In the genomic region with DNA sequence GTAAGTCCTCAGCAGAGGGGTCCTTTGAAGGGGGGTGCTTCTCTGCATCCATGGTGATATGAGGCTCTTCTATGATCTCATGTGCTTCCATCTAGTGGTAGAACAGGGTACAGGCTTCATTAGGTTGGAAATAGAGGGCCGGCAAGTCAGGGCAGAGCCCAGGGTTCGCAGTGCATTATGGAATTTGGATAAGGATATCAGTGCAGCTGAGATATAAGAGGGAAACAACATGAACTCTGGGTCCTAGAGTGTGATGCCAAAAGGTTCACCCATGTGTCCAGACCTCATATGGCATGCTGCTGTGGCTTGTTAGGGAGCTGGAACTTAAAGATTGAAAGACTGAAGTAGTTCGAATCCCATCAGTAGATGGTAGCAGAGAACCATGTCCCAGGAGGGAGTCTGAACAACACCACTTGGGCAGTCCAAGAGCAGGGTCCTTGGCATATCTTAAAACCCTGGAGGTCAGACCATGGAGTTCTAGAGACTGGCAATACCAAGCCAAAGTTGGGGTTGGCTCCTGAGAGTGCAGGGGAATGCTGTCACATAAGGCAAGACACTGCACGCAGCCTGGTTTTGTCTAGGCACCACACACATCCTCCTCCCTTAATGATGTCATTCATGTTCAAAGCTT, we compare ENCODE assay signal across 8 cellular contexts. TPM values are rescaled to one million over a fixed set of nuclear protein-coding genes. Genes with fewer than 3 reads are reported as not detected.
DNase-seq lines count a peak whose midpoint lies in the region; ATAC-seq and TF ChIP-seq lines count a peak whose summit lies in the region.

No MANE protein-coding gene starts in this region.

- 29% methylated on average over 3 of the region's 4 CpGs for whole genome bisulfite sequencing in right lobe of liver (ENCODE audit: insufficient coverage, low coverage, low lambda C conversion rate, missing lambda C conversion rate)

- H3K27ac ChIP-seq in right lobe of liver = no peak overlapping the region
- H3K27ac ChIP-seq in uterus = no peak overlapping the region

- no peaks in the 10 kb centered on the region for H3K36me3 ChIP-seq in right lobe of liver
- H3K36me3 ChIP-seq in uterus = no peaks in the 10 kb centered on the region

- DNase-seq in DMS79 treated with DMSO at 0.1 percent for 48 hours (lab: John Stamatoyannopoulos, UW) (peak; percentile 36), M059J (ENCODE audit: low read depth) (peak; percentile 70), SK-MEL-5 (ENCODE audit: low read depth, low spot score) (peak; percentile 70), choroid plexus epithelial cell (ENCODE audit: low read depth) (peak; percentile 83), right lobe of liver (no peak), uterus (no peak)
- DNase-seq in NK-92 treated with Interleukin-12 subunit alpha and Interleukin-12 subunit beta, amount 100 ng/mL, for 24 hours (lab: John Stamatoyannopoulos, UW) = no peak

- H3K27me3 ChIP-seq in right lobe of liver = no peaks in the 10 kb centered on the region
- no peaks in the 10 kb centered on the region for H3K27me3 ChIP-seq in uterus

- in situ Hi-C loops in SK-MEL-5 (cut with HindIII; ENCODE audit: low pct_unique_long_range_greater_than_20kb, low sequenced_read_pairs) = no loop called here

- H3K4me3 ChIP-seq in choroid plexus epithelial cell (ENCODE audit: low read depth, low read length) = no peak overlapping the region
- H3K4me3 ChIP-seq in right lobe of liver = no peak overlapping the region
- H3K4me3 ChIP-seq in uterus = no peak overlapping the region

- TF ChIP-seq CTCF in choroid plexus epithelial cell (conservative IDR thresholded peaks at IDR 0.05; ENCODE audit: low read depth, low read length) (peak; percentile 78), right lobe of liver (IDR thresholded peaks at IDR 0.05) (peak; percentile 76 to 84 (median 79)), uterus (IDR thresholded peaks at IDR 0.05) (peak; percentile 63 to 75 (median 67))

- H3K9me3 ChIP-seq in right lobe of liver (no peaks in the 10 kb centered on the region), uterus (no peaks in the 10 kb centered on the region)

- peaks cover 0 to 19% (median 0%) of the 10 kb centered on the region in 4 donors for H3K4me1 ChIP-seq in right lobe of liver
- no peaks in the 10 kb centered on the region for H3K4me1 ChIP-seq in uterus

- intact Hi-C loops in right lobe of liver (cut with DNase I) = loop anchor here in 1 of 2 donors (10.0 kb wide), 1 partner anchor 59 kb away; no protein-coding TSS in a partner anchor
- intact Hi-C loops in uterus (cut with DNase I; ENCODE audit: low total_unique reads) = no loop called here

- TF ChIP-seq POLR2A in right lobe of liver (IDR thresholded peaks at IDR 0.05) (no peak), uterus (IDR thresholded peaks at IDR 0.05) (no peak)

- peak; percentile 46 for ATAC-seq in GM19463 (IDR thresholded peaks at IDR 0.05; ENCODE audit: unreplicated experiment)
- peak; percentile 65 to 74 (median 71) for ATAC-seq in right lobe of liver

RNA-seq across cellular contexts. Expression of gene FAM221B, which starts 2.3 kb away (rescaled TPM):
- not detected in 2 replicates for total RNA-seq in M059J (2014; rRNA removed; shearing (Covaris generic))
- total RNA-seq in SK-MEL-5 (2014; rRNA removed; shearing (Covaris generic)) = not detected in 2 replicates
- not detected in 2 replicates for polyA plus RNA-seq in SK-MEL-5 (2015; cell fraction: cytosol; rRNA removed)
- polyA plus RNA-seq in SK-MEL-5 (2015; cell fraction: nucleus; rRNA removed) = not detected in 2 replicates
- not detected for total RNA-seq in right lobe of liver
- total RNA-seq in uterus = not detected

RNA-seq across cellular contexts. Expression of gene TMEM8B, which starts 2.8 kb away (rescaled TPM):
- 1.9 and 4.2 TPM in 2 replicates for total RNA-seq in M059J (2014; rRNA removed; shearing (Covaris generic))
- 0.55 and 1.0 TPM in 2 replicates for total RNA-seq in SK-MEL-5 (2014; rRNA removed; shearing (Covaris generic))
- polyA plus RNA-seq in SK-MEL-5 (2015; cell fraction: cytosol; rRNA removed) = 2.5 and 4.2 TPM in 2 replicates
- 6.2 and 6.5 TPM in 2 replicates for polyA plus RNA-seq in SK-MEL-5 (2015; cell fraction: nucleus; rRNA removed)
- total RNA-seq in right lobe of liver = 1 to 10 TPM; 1.7 to 4.7 (median 3.5) TPM
- total RNA-seq in uterus = 10 to 100 TPM in 3 of 4 donors, 1 to 10 TPM in 1; 6.7 to 43.3 (median 14.6) TPM

RNA-seq across cellular contexts. Expression of gene HINT2, which starts 11.3 kb away (rescaled TPM):
- 53.5 and 92.9 TPM in 2 replicates for total RNA-seq in M059J (2014; rRNA removed; shearing (Covaris generic))
- total RNA-seq in SK-MEL-5 (2014; rRNA removed; shearing (Covaris generic)) = 19.7 and 26.2 TPM in 2 replicates
- 16.9 and 33.3 TPM in 2 replicates for polyA plus RNA-seq in SK-MEL-5 (2015; cell fraction: cytosol; rRNA removed)
- 16.7 and 20.0 TPM in 2 replicates for polyA plus RNA-seq in SK-MEL-5 (2015; cell fraction: nucleus; rRNA removed)
- 10 to 100 TPM; 46.0 to 86.3 (median 67.1) TPM for total RNA-seq in right lobe of liver
- total RNA-seq in uterus = 10 to 100 TPM in 3 of 4 donors, not detected in 1; 11.3 to 38.2 (median 31.5) TPM

RNA-seq across cellular contexts. Expression of gene SPAG8, which starts 14.1 kb away (rescaled TPM):
- total RNA-seq in M059J (2014; rRNA removed; shearing (Covaris generic)) = 0.86 and 2.3 TPM in 2 replicates
- 0.05 TPM in 1 of 2 replicates, not detected in the other for total RNA-seq in SK-MEL-5 (2014; rRNA removed; shearing (Covaris generic))
- 0.31 TPM in 1 of 2 replicates, not detected in the other for polyA plus RNA-seq in SK-MEL-5 (2015; cell fraction: cytosol; rRNA removed)
- polyA plus RNA-seq in SK-MEL-5 (2015; cell fraction: nucleus; rRNA removed) = 0.08 and 1.5 TPM in 2 replicates
- total RNA-seq in right lobe of liver (1 to 10 TPM in 1 of 6 experiments, under 1 TPM in 2, not detected in 3; 0.42 to 1.3 (median 0.80) TPM), uterus (1 to 10 TPM in 2 of 4 donors, under 1 TPM in 1, not detected in 1; 0.26 to 6.0 (median 4.0) TPM)

RNA-seq across cellular contexts. Expression of gene NPR2, which starts 34.8 kb away (rescaled TPM):
- 4.4 and 7.6 TPM in 2 replicates for total RNA-seq in M059J (2014; rRNA removed; shearing (Covaris generic))
- total RNA-seq in SK-MEL-5 (2014; rRNA removed; shearing (Covaris generic)) = 0.53 and 1.1 TPM in 2 replicates
- polyA plus RNA-seq in SK-MEL-5 (2015; cell fraction: cytosol; rRNA removed) = 0.86 and 2.5 TPM in 2 replicates
- 4.3 and 5.6 TPM in 2 replicates for polyA plus RNA-seq in SK-MEL-5 (2015; cell fraction: nucleus; rRNA removed)
- total RNA-seq in right lobe of liver = 10 to 100 TPM in 5 of 6 experiments, 1 to 10 TPM in 1; 2.8 to 34.5 (median 13.1) TPM
- 10 to 100 TPM in 3 of 4 donors, 1 to 10 TPM in 1; 3.8 to 70.4 (median 31.7) TPM for total RNA-seq in uterus

Comparison
In these comparisons a context has a peak if more than half of its experiments do, and no peak if none do; other contexts are left out.
1. DNase-seq: peak in DMS79 treated with DMSO at 0.1 percent for 48 hours (single experiment), M059J (single experiment), SK-MEL-5 (single experiment) and choroid plexus epithelial cell (single experiment); none in right lobe of liver (0 of 3), uterus (0 of 2) and NK-92 treated with Interleukin-12 subunit alpha and Interleukin-12 subunit beta, amount 100 ng/mL, for 24 hours (single experiment).
2. Peak in every context shown above with its lines, with median percentiles within 50 percentile points of each other: CTCF ChIP-seq.